28 cellular contexts compared by ENCODE assay signal in genomic region chr22:28398987-28399386, GRCh38.
A peak's percentile ranks its signal among the peaks of the same experiment; 100 is the strongest.
DNase-seq lines count a peak whose midpoint lies in the region; ATAC-seq, FAIRE-seq and TF ChIP-seq lines count a peak whose summit lies in the region.
"Had no signal": no experiment of that assay in that cellular context is flagged by ENCODE, and none has a peak within 500 bp of the region (broad histone marks: within the 10 kb centered on the region; RNA-seq: fewer than 3 reads in every experiment).

No MANE protein-coding gene starts in this region.

- H3K27ac ChIP-seq in right lobe of liver (no peak overlapping the region), HepG2 (ENCODE audit: extremely low read length, insufficient read depth, low read length) (no peak overlapping the region)
- H3K27ac ChIP-seq: A549, SJSA1 had no signal

- H4K20me1 ChIP-seq in HepG2 (ENCODE audit: insufficient read depth, low read length), result no peaks in the 10 kb centered on the region

- TF ChIP-seq CTCF in right lobe of liver (IDR thresholded peaks at IDR 0.05) (no peak), HepG2 (CRISPR knock-in tag; IDR thresholded peaks at IDR 0.05) (no peak), retinal pigment epithelial cell (conservative IDR thresholded peaks at IDR 0.05; ENCODE audit: low read depth, low read length) (no peak), GM10248 (IDR thresholded peaks at IDR 0.05; ENCODE audit: control extremely low read depth, extremely low read depth, low read depth, missing control alignments) (no peak)

- no peak overlapping the region for H3K9ac ChIP-seq in HepG2 (ENCODE audit: insufficient read depth, low read depth, low read length)

- no peaks in the 10 kb centered on the region for H3K9me3 ChIP-seq in right lobe of liver
- H3K9me3 ChIP-seq in HepG2 (ENCODE audit: low read length), result no peaks in the 10 kb centered on the region
- H3K9me3 ChIP-seq: A549, SJSA1 had no signal

- H3K4me2 ChIP-seq in HepG2 (ENCODE audit: low read depth, low read length), result no peak overlapping the region
- H3K4me2 ChIP-seq: A549 had no signal

- 10% methylated on average over 1 of the region's 1 CpG for WGBS in right lobe of liver (ENCODE audit: insufficient coverage, low coverage, low lambda C conversion rate, missing lambda C conversion rate)
- 98% methylated on average over 1 of the region's 1 CpG for WGBS in HepG2 (ENCODE audit: low lambda C conversion rate)

- POLR2A ChIA-PET in HepG2 (lab: Yijun Ruan, JAX) (no interaction called here), GM10248 (lab: Yijun Ruan, JAX) (no interaction called here)

- peaks cover 0 to 28% (median 11%) of the 10 kb centered on the region in 4 donors for H3K4me1 ChIP-seq in right lobe of liver
- peaks cover 20% of the 10 kb centered on the region for H3K4me1 ChIP-seq in HepG2 (ENCODE audit: insufficient read depth, low read length)

- no peak overlapping the region for H3K4me3 ChIP-seq in right lobe of liver
- H3K4me3 ChIP-seq in HepG2 (replicated peaks in 1 of 3; ENCODE audit: insufficient read depth in 1 of 3, low read depth in 2 of 3, low read length in 3 of 3), result no peak overlapping the region
- no peak overlapping the region for H3K4me3 ChIP-seq in retinal pigment epithelial cell (ENCODE audit: low read length)
- H3K4me3 ChIP-seq: A549, K562, SJSA1 had no signal

- BruUV-seq in HepG2 (replicated peaks; lab: Mats Ljungman, UMichigan), result no TSS peak

- CTCF ChIA-PET in HepG2 (lab: Yijun Ruan, JAX; ENCODE audit: low intra/inter-chr PET ratio, low total read pairs) (no interaction called here), GM10248 (lab: Yijun Ruan, JAX) (interaction anchor here (1.0 kb wide), 1 partner anchor 10 kb away, joined by 3 read pairs; no protein-coding TSS in a partner anchor)

- no peaks in the 10 kb centered on the region for H3K36me3 ChIP-seq in right lobe of liver
- no peaks in the 10 kb centered on the region for H3K36me3 ChIP-seq in HepG2 (replicated peaks in 1 of 2; ENCODE audit: control insufficient read depth in 1 of 2, insufficient read depth in 2 of 2, low read length in 2 of 2)
- H3K36me3 ChIP-seq: SJSA1 had no signal

- no peak overlapping the region for H2AFZ ChIP-seq in HepG2 (ENCODE audit: low read length)

- no peak for DNase-seq in right lobe of liver
- no peak for DNase-seq in HepG2 (ENCODE audit: low spot score)
- peak; percentile 62 for DNase-seq in amniotic epithelial cell (ENCODE audit: low read depth)
- DNase-seq in left lobe of liver (ENCODE audit: low spot score), result no peak
- DNase-seq in retinal pigment epithelial cell (ENCODE audit: low read depth), result peak; percentile 46
- no peak for DNase-seq in GM10248 (ENCODE audit: extremely low spot score)
- DNase-seq in hippocampal formation (lab: John Stamatoyannopoulos, UW), result no peak
- DNase-seq: C1 segment of cervical spinal cord; COR-L47; DMS79; EL; GDM1; Kasumi-1; NCI-H1092 treated with DMSO at 0.1 percent for 48 hours; NCI-H1436; NCI-H187; NCI-H2081 treated with DMSO at 0.1 percent for 48 hours; NCI-H2171; NCI-H345; NCI-H510A treated with DMSO at 0.1 percent for 48 hours; NK-92 treated with Interleukin-12 subunit alpha and Interleukin-12 subunit beta, amount 100 ng/mL, for 24 hours; PC-3 had no signal

- no peak for FAIRE-seq in HepG2 (lab: Jason Lieb, UNC)
- FAIRE-seq: A549, GM12891, K562 had no signal

- no peak for TF ChIP-seq EP300 in HepG2 (IDR thresholded peaks at IDR 0.05; ENCODE audit: low read depth in 2 of 2, low read length in 2 of 2)
- no peak for TF ChIP-seq EP300 in HepG2 (CRISPR knock-in tag; IDR thresholded peaks at IDR 0.05; ENCODE audit: borderline replicate concordance)

- H3K27me3 ChIP-seq in right lobe of liver (no peaks in the 10 kb centered on the region), HepG2 (ENCODE audit: control insufficient read depth in 1 of 2, insufficient read depth in 2 of 2, low read length in 2 of 2) (no peaks in the 10 kb centered on the region)
- H3K27me3 ChIP-seq: SJSA1 had no signal

- TF ChIP-seq RAD21 in HepG2 (CRISPR knock-in tag; IDR thresholded peaks at IDR 0.05), result no peak

- no peaks in the 10 kb centered on the region for H3K79me2 ChIP-seq in HepG2 (ENCODE audit: insufficient read depth, low read length)

- in situ Hi-C loops in HepG2 (cut with HindIII; ENCODE audit: extremely low pct_ligation_motif_present, low pct_unique_long_range_greater_than_20kb), result no loop called here

- TF ChIP-seq POLR2A in right lobe of liver (IDR thresholded peaks at IDR 0.05), result no peak
- TF ChIP-seq POLR2A in HepG2 (IDR thresholded peaks at IDR 0.05; ENCODE audit: insufficient read depth in 1 of 2, low read depth in 2 of 2, low read length in 2 of 2), result no peak

- intact Hi-C loops in right lobe of liver (cut with DNase I), result no loop called here
- intact Hi-C loops in HepG2 (cut with micrococcal nuclease; ENCODE audit: unreplicated experiment), result no loop called here

- ATAC-seq in right lobe of liver (peak; percentile 55 to 73 (median 72)), HepG2 (no peak), left lobe of liver (peak; percentile 78), GM21717 (IDR thresholded peaks at IDR 0.05; ENCODE audit: unreplicated experiment) (no peak)
- ATAC-seq: A549, HCT116, K562, PC-3 had no signal

TF ChIP-seq in HepG2, 621 proteins besides CTCF, POLR2A, EP300 and RAD21:
- TF ChIP-seq ZNF850 (CRISPR knock-in tag; conservative IDR thresholded peaks at IDR 0.05) (no peak), MIER2 (CRISPR knock-in tag; IDR thresholded peaks at IDR 0.05) (no peak), YEATS4 (CRISPR knock-in tag; IDR thresholded peaks at IDR 0.05; ENCODE audit: borderline replicate concordance) (no peak)
- TF ChIP-seq, protein P1, sequence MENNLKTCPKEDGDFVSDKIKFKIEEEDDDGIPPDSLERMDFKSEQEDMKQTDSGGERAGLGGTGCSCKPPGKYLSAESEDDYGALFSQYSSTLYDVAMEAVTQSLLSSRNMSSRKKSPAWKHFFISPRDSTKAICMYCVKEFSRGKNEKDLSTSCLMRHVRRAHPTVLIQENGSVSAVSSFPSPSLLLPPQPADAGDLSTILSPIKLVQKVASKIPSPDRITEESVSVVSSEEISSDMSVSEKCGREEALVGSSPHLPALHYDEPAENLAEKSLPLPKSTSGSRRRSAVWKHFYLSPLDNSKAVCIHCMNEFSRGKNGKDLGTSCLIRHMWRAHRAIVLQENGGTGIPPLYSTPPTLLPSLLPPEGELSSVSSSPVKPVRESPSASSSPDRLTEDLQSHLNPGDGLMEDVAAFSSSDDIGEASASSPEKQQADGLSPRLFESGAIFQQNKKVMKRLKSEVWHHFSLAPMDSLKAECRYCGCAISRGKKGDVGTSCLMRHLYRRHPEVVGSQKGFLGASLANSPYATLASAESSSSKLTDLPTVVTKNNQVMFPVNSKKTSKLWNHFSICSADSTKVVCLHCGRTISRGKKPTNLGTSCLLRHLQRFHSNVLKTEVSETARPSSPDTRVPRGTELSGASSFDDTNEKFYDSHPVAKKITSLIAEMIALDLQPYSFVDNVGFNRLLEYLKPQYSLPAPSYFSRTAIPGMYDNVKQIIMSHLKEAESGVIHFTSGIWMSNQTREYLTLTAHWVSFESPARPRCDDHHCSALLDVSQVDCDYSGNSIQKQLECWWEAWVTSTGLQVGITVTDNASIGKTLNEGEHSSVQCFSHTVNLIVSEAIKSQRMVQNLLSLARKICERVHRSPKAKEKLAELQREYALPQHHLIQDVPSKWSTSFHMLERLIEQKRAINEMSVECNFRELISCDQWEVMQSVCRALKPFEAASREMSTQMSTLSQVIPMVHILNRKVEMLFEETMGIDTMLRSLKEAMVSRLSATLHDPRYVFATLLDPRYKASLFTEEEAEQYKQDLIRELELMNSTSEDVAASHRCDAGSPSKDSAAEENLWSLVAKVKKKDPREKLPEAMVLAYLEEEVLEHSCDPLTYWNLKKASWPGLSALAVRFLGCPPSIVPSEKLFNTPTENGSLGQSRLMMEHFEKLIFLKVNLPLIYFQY (CRISPR knock-in tag; IDR thresholded peaks at IDR 0.05; ENCODE audit: borderline replicate concordance), result no peak
- TF ChIP-seq, protein P2, sequence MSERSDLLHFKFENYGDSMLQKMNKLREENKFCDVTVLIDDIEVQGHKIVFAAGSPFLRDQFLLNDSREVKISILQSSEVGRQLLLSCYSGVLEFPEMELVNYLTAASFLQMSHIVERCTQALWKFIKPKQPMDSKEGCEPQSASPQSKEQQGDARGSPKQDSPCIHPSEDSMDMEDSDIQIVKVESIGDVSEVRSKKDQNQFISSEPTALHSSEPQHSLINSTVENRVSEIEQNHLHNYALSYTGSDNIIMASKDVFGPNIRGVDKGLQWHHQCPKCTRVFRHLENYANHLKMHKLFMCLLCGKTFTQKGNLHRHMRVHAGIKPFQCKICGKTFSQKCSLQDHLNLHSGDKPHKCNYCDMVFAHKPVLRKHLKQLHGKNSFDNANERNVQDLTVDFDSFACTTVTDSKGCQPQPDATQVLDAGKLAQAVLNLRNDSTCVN (CRISPR knock-in tag; IDR thresholded peaks at IDR 0.05; ENCODE audit: borderline replicate concordance), result no peak
TF ChIP-seq in HepG2: peak in this region for 0.

Comparison
In these comparisons a context has a peak if more than half of its experiments do, and no peak if none do; other contexts are left out.
1. ATAC-seq: peak in right lobe of liver (4 of 4) and left lobe of liver (single experiment); none in HepG2 (single experiment) and GM21717 (single experiment).
2. DNase-seq: peak in amniotic epithelial cell (single experiment) and retinal pigment epithelial cell (single experiment); none in right lobe of liver (0 of 3), HepG2 (single experiment), left lobe of liver (single experiment), GM10248 (single experiment) and hippocampal formation (0 of 2).